ENCODE assay signal across 9 cellular contexts in genomic region chr22:44329179-44329796, GRCh38. TPM values are rescaled to one million over a fixed set of nuclear protein-coding genes. Genes with fewer than 3 reads are reported as not detected.
A peak's percentile ranks its signal among the peaks of the same experiment; 100 is the strongest.
DNase-seq lines count a peak whose midpoint lies in the region; ATAC-seq and TF ChIP-seq lines count a peak whose summit lies in the region.
"Had no signal": no experiment of that assay in that cellular context is flagged by ENCODE, and none has a peak within 500 bp of the region (broad histone marks: within the 10 kb centered on the region; RNA-seq: fewer than 3 reads in every experiment).

No MANE protein-coding gene starts in this region.

- DNase-seq in H4 (ENCODE audit: low spot score) (peak; percentile 33), OCI-LY7 (ENCODE audit: low spot score) (peak; percentile 79), tibial nerve (ENCODE audit: low spot score in 2 of 2) (no peak), NCI-H446 (lab: John Stamatoyannopoulos, UW) (no peak), activated gamma-delta T cell (lab: John Stamatoyannopoulos, UW) (no peak)
- DNase-seq in natural killer cell treated with Interleukin-12 subunit alpha and Interleukin-12 subunit beta and Interleukin-15 and Interleukin-18, amount 100 ng/mL, for 72 hours (ENCODE audit: low spot score) = peak; percentile 68
- DNase-seq in CD4-positive, alpha-beta memory T cell = no peak

- H3K9me2 ChIP-seq in OCI-LY7 (ENCODE audit: insufficient read depth, low read length) = no peaks in the 10 kb centered on the region

- H3K27ac ChIP-seq in OCI-LY7 (ENCODE audit: low read depth, low read length, poor library complexity, severe bottlenecking) = peak overlapping the region; percentile 34
- H3K27ac ChIP-seq in tibial nerve = no peak overlapping the region
- H3K27ac ChIP-seq in CD4-positive, alpha-beta memory T cell (ENCODE audit: low read depth, low read length) = no peak overlapping the region

- H3K27me3 Mint-ChIP-seq in natural killer cell treated with Interleukin-12 subunit alpha and Interleukin-12 subunit beta and Interleukin-15 and Interleukin-18, amount 100 ng/mL, for 72 hours = peaks cover 26 to 43% of the 10 kb centered on the region in 2 donors
- H3K27me3 Mint-ChIP-seq in CD4-positive, alpha-beta memory T cell = peaks cover 40 to 54% of the 10 kb centered on the region in 2 donors

- H2AFZ ChIP-seq in OCI-LY7 (ENCODE audit: low read length) = peak overlapping the region; percentile 73; the same call in 1 of the 2 replicates

- H3K9me3 ChIP-seq in OCI-LY7 (ENCODE audit: low read length) (no peaks in the 10 kb centered on the region), tibial nerve (no peaks in the 10 kb centered on the region)
- no peaks in the 10 kb centered on the region for H3K9me3 ChIP-seq in CD4-positive, alpha-beta memory T cell (ENCODE audit: control insufficient read depth in 1 of 2, low read length in 2 of 2)

- peaks cover 30% of the 10 kb centered on the region for H3K4me1 ChIP-seq in OCI-LY7 (ENCODE audit: insufficient read depth, low read length, poor library complexity, severe bottlenecking)
- H3K4me1 ChIP-seq in tibial nerve = peaks cover 0 to 28% (median 3%) of the 10 kb centered on the region in 4 donors
- peaks cover 13% of the 10 kb centered on the region for H3K4me1 ChIP-seq in CD4-positive, alpha-beta memory T cell (ENCODE audit: insufficient read depth, low read length)

- no peaks in the 10 kb centered on the region for H3K79me2 ChIP-seq in OCI-LY7 (ENCODE audit: insufficient read depth, low read depth, low read length)

- H3K36me3 ChIP-seq in OCI-LY7 (ENCODE audit: insufficient read depth, low read length) = no peaks in the 10 kb centered on the region
- H3K36me3 ChIP-seq in tibial nerve = no peaks in the 10 kb centered on the region
- no peaks in the 10 kb centered on the region for H3K36me3 ChIP-seq in CD4-positive, alpha-beta memory T cell (ENCODE audit: insufficient read depth, low read length)

- no peaks in the 10 kb centered on the region for H3K9me3 Mint-ChIP-seq in natural killer cell treated with Interleukin-12 subunit alpha and Interleukin-12 subunit beta and Interleukin-15 and Interleukin-18, amount 100 ng/mL, for 72 hours
- no peaks in the 10 kb centered on the region for H3K9me3 Mint-ChIP-seq in CD4-positive, alpha-beta memory T cell

- 52 to 54% methylated on average over 17 of the region's 17 CpGs for WGBS in tibial nerve, 2 donors

- no peak for TF ChIP-seq POLR2A in tibial nerve (IDR thresholded peaks at IDR 0.05)

- no peak for TF ChIP-seq EP300 in tibial nerve (IDR thresholded peaks at IDR 0.05)

- peaks cover 19 to 22% of the 10 kb centered on the region in 2 donors for H3K4me1 Mint-ChIP-seq in natural killer cell treated with Interleukin-12 subunit alpha and Interleukin-12 subunit beta and Interleukin-15 and Interleukin-18, amount 100 ng/mL, for 72 hours (ENCODE audit: low read depth in 2 of 2)
- H3K4me1 Mint-ChIP-seq in CD4-positive, alpha-beta memory T cell = peaks cover 9 to 23% (median 19%) of the 10 kb centered on the region in 4 donors

- POLR2A ChIA-PET in OCI-LY7 (lab: Charles Lee) = interaction anchor here (0.6 kb wide), 1 partner anchor 133 kb away, joined by 3 read pairs; no protein-coding TSS in a partner anchor
- POLR2A ChIA-PET in CD4-positive, alpha-beta memory T cell (lab: Charles Lee; ENCODE audit: partially characterized antibody) = no interaction called here

- intact Hi-C loops in OCI-LY7 (cut with micrococcal nuclease; ENCODE audit: unreplicated experiment) = loop anchor here (5.0 to 10.0 kb wide), 2 partner anchors 134 to 293 kb away; no protein-coding TSS in a partner anchor
- intact Hi-C loops in CD4-positive, alpha-beta memory T cell (cut with micrococcal nuclease) = no loop called here

- H3K27ac Mint-ChIP-seq in natural killer cell treated with Interleukin-12 subunit alpha and Interleukin-12 subunit beta and Interleukin-15 and Interleukin-18, amount 100 ng/mL, for 72 hours = no peak overlapping the region
- no peak overlapping the region for H3K27ac Mint-ChIP-seq in CD4-positive, alpha-beta memory T cell

- ATAC-seq in GM18511 (IDR thresholded peaks at IDR 0.05; ENCODE audit: unreplicated experiment) = peak; percentile 86
- peak; percentile 74 to 78 for ATAC-seq in natural killer cell treated with Interleukin-12 subunit alpha and Interleukin-12 subunit beta and Interleukin-15 and Interleukin-18, amount 100 ng/mL, for 72 hours
- ATAC-seq: K562 had no signal

- H3K4me3 ChIP-seq in OCI-LY7 (ENCODE audit: low read depth, low read length, poor library complexity, severe bottlenecking) = peak overlapping the region; percentile 53
- H3K4me3 ChIP-seq in tibial nerve = no peak overlapping the region
- H3K4me3 ChIP-seq in CD4-positive, alpha-beta memory T cell (ENCODE audit: low read length in 2 of 2) = no peak overlapping the region
- H3K4me3 ChIP-seq: K562 had no signal

- TF ChIP-seq CTCF in OCI-LY7 (conservative IDR thresholded peaks at IDR 0.05; ENCODE audit: low read length) = no peak
- TF ChIP-seq CTCF in tibial nerve (IDR thresholded peaks at IDR 0.05) = no peak

- H3K27me3 ChIP-seq in tibial nerve = peaks cover 0 to 52% of the 10 kb centered on the region in 2 donors
- H3K27me3 ChIP-seq in CD4-positive, alpha-beta memory T cell (ENCODE audit: insufficient read depth, low read length) = peaks cover 30% of the 10 kb centered on the region

- CTCF ChIA-PET in OCI-LY7 (lab: Charles Lee; ENCODE audit: unreplicated experiment) = interaction anchor here (0.6 kb wide), 1 partner anchor 19 kb away, joined by 3 read pairs; no protein-coding TSS in a partner anchor
- CTCF ChIA-PET in CD4-positive, alpha-beta memory T cell (lab: Charles Lee; ENCODE audit: partially characterized antibody) = interaction anchor here (0.5 kb wide), 1 partner anchor 244 kb away, joined by 3 read pairs; no protein-coding TSS in a partner anchor

- H3K4me3 Mint-ChIP-seq in natural killer cell treated with Interleukin-12 subunit alpha and Interleukin-12 subunit beta and Interleukin-15 and Interleukin-18, amount 100 ng/mL, for 72 hours = peak overlapping the region; percentile 52
- H3K4me3 Mint-ChIP-seq in CD4-positive, alpha-beta memory T cell = peak overlapping the region in 4 of 8 donors; percentile 36 to 69 (median 58)

- H3K36me3 Mint-ChIP-seq in natural killer cell treated with Interleukin-12 subunit alpha and Interleukin-12 subunit beta and Interleukin-15 and Interleukin-18, amount 100 ng/mL, for 72 hours = no peaks in the 10 kb centered on the region
- no peaks in the 10 kb centered on the region for H3K36me3 Mint-ChIP-seq in CD4-positive, alpha-beta memory T cell

- H4K20me1 ChIP-seq in OCI-LY7 (ENCODE audit: insufficient read depth, low read length) = no peaks in the 10 kb centered on the region; the same call in 1 of the 2 replicates

- peak overlapping the region; percentile 74 for H3K4me2 ChIP-seq in OCI-LY7 (ENCODE audit: low read length)

- no TSS peak for BruUV-seq in OCI-LY7 (replicated peaks; lab: Mats Ljungman, UMichigan)

RNA-seq across cellular contexts. Expression of gene SHISAL1, which starts 16.5 kb away (rescaled TPM):
- 7.0 and 8.2 TPM in 2 replicates for total RNA-seq in H4 (2014; rRNA removed; shearing (Covaris generic))
- total RNA-seq in OCI-LY7 (2014; rRNA removed; shearing (Covaris generic)) = not detected in 2 replicates
- total RNA-seq in OCI-LY7 (2022) (not detected in 2 replicates), tibial nerve (1 to 10 TPM in 1 of 4 donors, under 1 TPM in 3; 0.22 to 1.0 (median 0.59) TPM)
- total RNA-seq in natural killer cell treated with Interleukin-12 subunit alpha and Interleukin-12 subunit beta and Interleukin-15 and Interleukin-18, amount 100 ng/mL, for 72 hours = not detected
- total RNA-seq in CD4-positive, alpha-beta memory T cell = not detected
- not detected for polyA plus RNA-seq in CD4-positive, alpha-beta memory T cell
- total RNA-seq: K562 had no signal
- polyA plus RNA-seq: K562 had no signal

Comparison
In these comparisons a context has a peak if more than half of its experiments do, and no peak if none do; other contexts are left out.
1. DNase-seq: peak in H4 (single experiment), OCI-LY7 (single experiment) and natural killer cell treated with Interleukin-12 subunit alpha and Interleukin-12 subunit beta and Interleukin-15 and Interleukin-18, amount 100 ng/mL, for 72 hours (single experiment); none in tibial nerve (0 of 2), CD4-positive, alpha-beta memory T cell (0 of 5), NCI-H446 (0 of 2) and activated gamma-delta T cell (single experiment).